ENCODE assay signal across 25 cellular contexts in the genomic region with DNA sequence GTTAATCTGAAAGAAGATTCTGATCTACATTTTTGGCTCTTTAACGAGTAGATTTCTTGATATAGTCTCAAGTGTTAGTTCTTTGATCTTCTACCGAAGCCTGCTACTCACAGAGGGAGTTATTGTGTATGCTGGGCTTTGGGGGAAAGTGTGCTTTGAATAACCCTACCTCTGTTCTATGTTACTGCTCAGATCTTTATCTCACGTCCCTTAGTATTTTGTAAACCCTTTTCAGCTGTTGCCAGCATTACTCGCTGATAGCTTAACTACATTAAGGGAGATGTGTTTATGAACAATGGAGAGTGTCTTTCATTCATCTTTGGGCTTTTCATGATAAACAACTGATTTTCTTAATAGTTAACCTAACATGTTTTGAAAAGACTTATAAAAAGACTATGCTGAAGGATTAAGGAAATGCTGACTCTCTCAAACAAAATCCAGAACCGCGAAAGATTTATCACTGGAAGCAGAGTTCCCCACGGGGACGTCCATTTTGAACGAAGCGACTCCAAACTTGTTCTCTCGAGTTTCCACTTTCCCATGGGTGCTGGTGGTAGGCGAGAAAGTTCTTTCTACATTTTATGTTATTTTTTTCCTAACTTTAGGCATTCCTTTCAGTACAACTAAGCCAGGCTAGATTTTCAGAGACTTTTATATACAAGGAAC.
DNase-seq lines count a peak whose midpoint lies in the region; FAIRE-seq and TF ChIP-seq lines count a peak whose summit lies in the region.
"Had no signal": no experiment of that assay in that cellular context is flagged by ENCODE, and none has a peak within 500 bp of the region (broad histone marks: within the 10 kb centered on the region; RNA-seq: fewer than 3 reads in every experiment).

No MANE protein-coding gene starts in this region.

- TF ChIP-seq CTCF in Loucy (conservative IDR thresholded peaks at IDR 0.05; ENCODE audit: low read length) = no peak
- no peak for TF ChIP-seq CTCF in nephron (IDR thresholded peaks at IDR 0.05; ENCODE audit: unreplicated experiment in 3 of 3)
- no peak for TF ChIP-seq CTCF in GM13976 (IDR thresholded peaks at IDR 0.05; ENCODE audit: borderline replicate concordance, control extremely low read depth, extremely low read depth, insufficient read depth, missing control alignments)

- H3F3A ChIP-seq in Loucy (ENCODE audit: low read depth) = no peaks in the 10 kb centered on the region

- H3K4me2 ChIP-seq in Loucy (ENCODE audit: low read depth, low read length, poor library complexity, severe bottlenecking) = peak overlapping the region; percentile 52

- H3K9me3 ChIP-seq in Loucy (ENCODE audit: insufficient read depth, low read depth, low read length) = no peaks in the 10 kb centered on the region
- H3K9me3 ChIP-seq: gastroesophageal sphincter, SJCRH30, stomach, tibial artery had no signal

- H3K27me3 Mint-ChIP-seq in nephron (ENCODE audit: low read depth) = no peaks in the 10 kb centered on the region
- H3K27me3 Mint-ChIP-seq: activated CD4-positive, alpha-beta memory T cell treated with anti-CD3 and anti-CD28 coated beads for 36 hours; B cell; IgD-negative memory B cell had no signal

- H2AFZ ChIP-seq in Loucy (ENCODE audit: low read length) = peak overlapping the region; percentile 76

- H4K20me1 ChIP-seq in Loucy (ENCODE audit: insufficient read depth, low read length, poor library complexity, severe bottlenecking) = no peaks in the 10 kb centered on the region

- H3K9me3 Mint-ChIP-seq in nephron = no peaks in the 10 kb centered on the region
- H3K9me3 Mint-ChIP-seq: activated CD4-positive, alpha-beta memory T cell treated with anti-CD3 and anti-CD28 coated beads for 36 hours; CD4-positive, alpha-beta memory T cell; IgD-negative memory B cell; T-helper 1 cell treated with Interleukin-12 subunit alpha and Interleukin-12 subunit beta and Interleukin-4 antibody, amounts not matched to agents 30 μg/mL and 1 μg/mL, for 36 hours had no signal

- peak; percentile 69 for FAIRE-seq in endometrium (lab: Jason Lieb, UNC)

- no peaks in the 10 kb centered on the region for H3K9me2 ChIP-seq in Loucy (replicated peaks; ENCODE audit: low read depth, low read length)

- H3K4me1 Mint-ChIP-seq in nephron = peaks cover 39% of the 10 kb centered on the region
- H3K4me1 Mint-ChIP-seq: B cell; CD4-positive, alpha-beta memory T cell; IgD-negative memory B cell had no signal

- H3K4me1 ChIP-seq in Loucy (ENCODE audit: insufficient read depth, low read length, poor library complexity, severe bottlenecking) = peaks cover 63% of the 10 kb centered on the region

- H3K9ac ChIP-seq in Loucy (ENCODE audit: low read depth, low read length, poor library complexity, severe bottlenecking) = peak overlapping the region; percentile 16

- H3K79me2 ChIP-seq in Loucy (ENCODE audit: insufficient read depth, low read length) = no peaks in the 10 kb centered on the region

- peak overlapping the region; percentile 73 to 80 (median 79) for H3K27ac Mint-ChIP-seq in nephron
- H3K27ac Mint-ChIP-seq: activated CD4-positive, alpha-beta memory T cell treated with anti-CD3 and anti-CD28 coated beads for 36 hours; B cell; CD4-positive, alpha-beta memory T cell; IgD-negative memory B cell; T-helper 1 cell treated with Interleukin-12 subunit alpha and Interleukin-12 subunit beta and Interleukin-4 antibody, amounts not matched to agents 30 μg/mL and 1 μg/mL, for 36 hours had no signal

- in situ Hi-C loops in GM13976 (cut with MboI; ENCODE audit: low sequenced_read_pairs, unreplicated experiment) = no loop called here

- DNase-seq in COLO829 (ENCODE audit: low spot score) (peak; percentile 70), D341Med (ENCODE audit: low spot score) (no peak), GM13976 (ENCODE audit: low spot score) (no peak), GF-D8 (lab: John Stamatoyannopoulos, UW) (no peak), retina (no peak)
- DNase-seq: activated CD4-positive, alpha-beta memory T cell treated with anti-CD3 and anti-CD28 coated beads for 36 hours; activated naive CD4-positive, alpha-beta T cell treated with Interleukin-2 at 50 U/mL for 16 hours; CD4-positive, alpha-beta memory T cell; DMS153; left colon; NCI-H1048; right cardiac atrium; RPMI8226; SJCRH30; stimulated activated CD4-positive, alpha-beta T cell treated with anti-CD3 and anti-CD28 coated beads, Interleukin-12 subunit alpha, Interleukin-12 subunit beta, amount 100 ng/mL, for 4 hours; stimulated activated CD4-positive, alpha-beta T cell treated with anti-CD3 and anti-CD28 coated beads, Interleukin-4, amount 100 ng/mL, for 1 hour; stomach; tibial artery had no signal

- no peaks in the 10 kb centered on the region for H3K36me3 ChIP-seq in Loucy (ENCODE audit: insufficient read depth, low read length)
- H3K36me3 ChIP-seq: gastroesophageal sphincter, SJCRH30, stomach, tibial artery had no signal

- H3K4me3 ChIP-seq in Loucy (ENCODE audit: low read length, poor library complexity, severe bottlenecking) = peak overlapping the region; percentile 31
- H3K4me3 ChIP-seq: gastroesophageal sphincter, SJCRH30, stomach, tibial artery had no signal

- H3K36me3 Mint-ChIP-seq in nephron (ENCODE audit: low read depth) = no peaks in the 10 kb centered on the region
- H3K36me3 Mint-ChIP-seq: activated CD4-positive, alpha-beta memory T cell treated with anti-CD3 and anti-CD28 coated beads for 36 hours; CD4-positive, alpha-beta memory T cell; IgD-negative memory B cell had no signal

- no peaks in the 10 kb centered on the region for H3K27me3 ChIP-seq in Loucy (ENCODE audit: insufficient read depth, low read length, poor library complexity, severe bottlenecking)
- H3K27me3 ChIP-seq: gastroesophageal sphincter, SJCRH30, stomach, tibial artery had no signal

- H3K4me3 Mint-ChIP-seq in nephron = no peak overlapping the region
- H3K4me3 Mint-ChIP-seq: activated CD4-positive, alpha-beta memory T cell treated with anti-CD3 and anti-CD28 coated beads for 36 hours; B cell; CD4-positive, alpha-beta memory T cell; IgD-negative memory B cell; T-helper 1 cell treated with Interleukin-12 subunit alpha and Interleukin-12 subunit beta and Interleukin-4 antibody, amounts not matched to agents 30 μg/mL and 1 μg/mL, for 36 hours had no signal
